1 cellular context compared by ENCODE assay signal in genomic region chr1:8742022-8742924, GRCh38.
TF ChIP-seq lines count a peak whose summit lies in the region.

No MANE protein-coding gene starts in this region.

TF ChIP-seq in HepG2, 621 proteins besides CTCF, POLR2A, EP300 and RAD21 (continued from another document and continues in another):
- TF ChIP-seq, protein P1, sequence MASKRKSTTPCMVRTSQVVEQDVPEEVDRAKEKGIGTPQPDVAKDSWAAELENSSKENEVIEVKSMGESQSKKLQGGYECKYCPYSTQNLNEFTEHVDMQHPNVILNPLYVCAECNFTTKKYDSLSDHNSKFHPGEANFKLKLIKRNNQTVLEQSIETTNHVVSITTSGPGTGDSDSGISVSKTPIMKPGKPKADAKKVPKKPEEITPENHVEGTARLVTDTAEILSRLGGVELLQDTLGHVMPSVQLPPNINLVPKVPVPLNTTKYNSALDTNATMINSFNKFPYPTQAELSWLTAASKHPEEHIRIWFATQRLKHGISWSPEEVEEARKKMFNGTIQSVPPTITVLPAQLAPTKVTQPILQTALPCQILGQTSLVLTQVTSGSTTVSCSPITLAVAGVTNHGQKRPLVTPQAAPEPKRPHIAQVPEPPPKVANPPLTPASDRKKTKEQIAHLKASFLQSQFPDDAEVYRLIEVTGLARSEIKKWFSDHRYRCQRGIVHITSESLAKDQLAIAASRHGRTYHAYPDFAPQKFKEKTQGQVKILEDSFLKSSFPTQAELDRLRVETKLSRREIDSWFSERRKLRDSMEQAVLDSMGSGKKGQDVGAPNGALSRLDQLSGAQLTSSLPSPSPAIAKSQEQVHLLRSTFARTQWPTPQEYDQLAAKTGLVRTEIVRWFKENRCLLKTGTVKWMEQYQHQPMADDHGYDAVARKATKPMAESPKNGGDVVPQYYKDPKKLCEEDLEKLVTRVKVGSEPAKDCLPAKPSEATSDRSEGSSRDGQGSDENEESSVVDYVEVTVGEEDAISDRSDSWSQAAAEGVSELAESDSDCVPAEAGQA (IDR thresholded peaks at IDR 0.05; ENCODE audit: low read depth) = no peak
- TF ChIP-seq, protein P1 (CRISPR knock-in tag; IDR thresholded peaks at IDR 0.05; ENCODE audit: borderline replicate concordance) = peak; percentile 97; the same call in 1 of the 2 replicates
- TF ChIP-seq MTA3 (CRISPR knock-in tag; IDR thresholded peaks at IDR 0.05) = no peak
- TF ChIP-seq NFAT5 (CRISPR knock-in tag; IDR thresholded peaks at IDR 0.05) = no peak
- peak; percentile 90 for TF ChIP-seq TOPORS (CRISPR knock-in tag; IDR thresholded peaks at IDR 0.05)
- no peak for TF ChIP-seq THAP7 (CRISPR knock-in tag; IDR thresholded peaks at IDR 0.05)
- TF ChIP-seq ZBTB20 (CRISPR knock-in tag; IDR thresholded peaks at IDR 0.05; ENCODE audit: borderline replicate concordance, low read depth) = peak; percentile 100
- no peak; the same call in 1 of the 2 replicates for TF ChIP-seq ZNF460 (CRISPR knock-in tag; IDR thresholded peaks at IDR 0.05; ENCODE audit: borderline replicate concordance)
- no peak for TF ChIP-seq GABPA (IDR thresholded peaks at IDR 0.05; ENCODE audit: low read depth, low read length)
- TF ChIP-seq GABPA (CRISPR knock-in tag; IDR thresholded peaks at IDR 0.05; ENCODE audit: low read depth) = peak; percentile 34; the same call in 1 of the 2 replicates
- no peak for TF ChIP-seq NFKB2 (CRISPR knock-in tag; IDR thresholded peaks at IDR 0.05; ENCODE audit: borderline replicate concordance)
- TF ChIP-seq ZNF121 (CRISPR knock-in tag; IDR thresholded peaks at IDR 0.05) = 0 out of 2 replicates have a peak, but pooled peaks have one; percentile 1
- TF ChIP-seq ZNF879 (CRISPR knock-in tag; IDR thresholded peaks at IDR 0.05) = no peak
- no peak for TF ChIP-seq ZNF572 (CRISPR knock-in tag; IDR thresholded peaks at IDR 0.05)
- peak; percentile 97 for TF ChIP-seq HOXA5 (CRISPR knock-in tag; IDR thresholded peaks at IDR 0.05)
- no peak for TF ChIP-seq PAX8 (CRISPR knock-in tag; IDR thresholded peaks at IDR 0.05; ENCODE audit: borderline replicate concordance)
- peak; percentile 98 for TF ChIP-seq ZKSCAN8 (CRISPR knock-in tag; IDR thresholded peaks at IDR 0.05; ENCODE audit: borderline replicate concordance)
- TF ChIP-seq SP1 (IDR thresholded peaks at IDR 0.05) = no peak
- TF ChIP-seq SP1 (CRISPR knock-in tag; IDR thresholded peaks at IDR 0.05) = no peak
- no peak for TF ChIP-seq ZNF615 (CRISPR knock-in tag; IDR thresholded peaks at IDR 0.05; ENCODE audit: borderline replicate concordance)
- TF ChIP-seq ZNF317 (CRISPR knock-in tag; IDR thresholded peaks at IDR 0.05) = peak; percentile 23; the same call in 1 of the 2 replicates
- TF ChIP-seq ZNF136 (CRISPR knock-in tag; IDR thresholded peaks at IDR 0.05; ENCODE audit: low read depth) = no peak
- TF ChIP-seq ZNF878 (CRISPR knock-in tag; IDR thresholded peaks at IDR 0.05) = peak; percentile 70; the same call in 1 of the 2 replicates
- TF ChIP-seq RERE (CRISPR knock-in tag; IDR thresholded peaks at IDR 0.05; ENCODE audit: low read depth) = peak; percentile 99
- no peak; the same call in 1 of the 2 replicates for TF ChIP-seq AKAP8 (CRISPR knock-in tag; IDR thresholded peaks at IDR 0.05)
- TF ChIP-seq MTA1 (CRISPR knock-in tag; IDR thresholded peaks at IDR 0.05; ENCODE audit: borderline replicate concordance) = no peak; the same call in 1 of the 2 replicates
- no peak for TF ChIP-seq NFE2 (CRISPR knock-in tag; IDR thresholded peaks at IDR 0.05)
- TF ChIP-seq SNAPC2 (CRISPR knock-in tag; IDR thresholded peaks at IDR 0.05) = peak; percentile 90
- no peak; the same call in 1 of the 2 replicates for TF ChIP-seq ZNF713 (CRISPR knock-in tag; IDR thresholded peaks at IDR 0.05)
- TF ChIP-seq BHLHE40 (IDR thresholded peaks at IDR 0.05; ENCODE audit: low read length) = peak; percentile 75
- TF ChIP-seq MED1 (CRISPR knock-in tag; IDR thresholded peaks at IDR 0.05) = peak; percentile 98
- no peak for TF ChIP-seq MAF1 (CRISPR knock-in tag; IDR thresholded peaks at IDR 0.05; ENCODE audit: borderline replicate concordance)
- TF ChIP-seq ZC3H13 (CRISPR knock-in tag; IDR thresholded peaks at IDR 0.05) = no peak
- no peak; the same call in 1 of the 2 replicates for TF ChIP-seq ZNF746 (CRISPR knock-in tag; IDR thresholded peaks at IDR 0.05)
- TF ChIP-seq, protein P2, sequence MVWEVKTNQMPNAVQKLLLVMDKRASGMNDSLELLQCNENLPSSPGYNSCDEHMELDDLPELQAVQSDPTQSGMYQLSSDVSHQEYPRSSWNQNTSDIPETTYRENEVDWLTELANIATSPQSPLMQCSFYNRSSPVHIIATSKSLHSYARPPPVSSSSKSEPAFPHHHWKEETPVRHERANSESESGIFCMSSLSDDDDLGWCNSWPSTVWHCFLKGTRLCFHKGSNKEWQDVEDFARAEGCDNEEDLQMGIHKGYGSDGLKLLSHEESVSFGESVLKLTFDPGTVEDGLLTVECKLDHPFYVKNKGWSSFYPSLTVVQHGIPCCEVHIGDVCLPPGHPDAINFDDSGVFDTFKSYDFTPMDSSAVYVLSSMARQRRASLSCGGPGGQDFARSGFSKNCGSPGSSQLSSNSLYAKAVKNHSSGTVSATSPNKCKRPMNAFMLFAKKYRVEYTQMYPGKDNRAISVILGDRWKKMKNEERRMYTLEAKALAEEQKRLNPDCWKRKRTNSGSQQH (CRISPR knock-in tag; IDR thresholded peaks at IDR 0.05; ENCODE audit: low read depth) = peak; percentile 82; the same call in 1 of the 2 replicates
- no peak for TF ChIP-seq HCFC1 (IDR thresholded peaks at IDR 0.05; ENCODE audit: low read depth, low read length)
- TF ChIP-seq ZNF709 (CRISPR knock-in tag; IDR thresholded peaks at IDR 0.05) = no peak
- TF ChIP-seq ZMAT5 (CRISPR knock-in tag; IDR thresholded peaks at IDR 0.05; ENCODE audit: borderline replicate concordance, low read depth) = no peak
- no peak for TF ChIP-seq SSRP1 (CRISPR knock-in tag; IDR thresholded peaks at IDR 0.05)
- no peak for TF ChIP-seq ZNF850 (CRISPR knock-in tag; conservative IDR thresholded peaks at IDR 0.05)
- no peak for TF ChIP-seq AGO2 (optimal IDR thresholded peaks at IDR 0.05; ENCODE audit: low read depth, low read length)
- peak; percentile 99 for TF ChIP-seq RARA (CRISPR knock-in tag; IDR thresholded peaks at IDR 0.05)
- 0 out of 2 replicates have a peak, but pooled peaks have one; percentile 58 for TF ChIP-seq ZNF3 (CRISPR knock-in tag; IDR thresholded peaks at IDR 0.05)
- no peak for TF ChIP-seq NR3C1 (CRISPR knock-in tag; IDR thresholded peaks at IDR 0.05)
- TF ChIP-seq ZNF768 (CRISPR knock-in tag; IDR thresholded peaks at IDR 0.05) = no peak
- no peak for TF ChIP-seq SIN3B (IDR thresholded peaks at IDR 0.05; ENCODE audit: low read length)
- TF ChIP-seq ZBTB7A (CRISPR knock-in tag; IDR thresholded peaks at IDR 0.05) = no peak
- TF ChIP-seq SALL1 (CRISPR knock-in tag; IDR thresholded peaks at IDR 0.05) = peak; percentile 77
- TF ChIP-seq AGO1 (IDR thresholded peaks at IDR 0.05; ENCODE audit: low read depth, low read length, poor library complexity, severe bottlenecking) = no peak
- TF ChIP-seq PREB (CRISPR knock-in tag; IDR thresholded peaks at IDR 0.05) = no peak
